Comparison of ENCODE assay signal across 8 cellular contexts in the genomic region with DNA sequence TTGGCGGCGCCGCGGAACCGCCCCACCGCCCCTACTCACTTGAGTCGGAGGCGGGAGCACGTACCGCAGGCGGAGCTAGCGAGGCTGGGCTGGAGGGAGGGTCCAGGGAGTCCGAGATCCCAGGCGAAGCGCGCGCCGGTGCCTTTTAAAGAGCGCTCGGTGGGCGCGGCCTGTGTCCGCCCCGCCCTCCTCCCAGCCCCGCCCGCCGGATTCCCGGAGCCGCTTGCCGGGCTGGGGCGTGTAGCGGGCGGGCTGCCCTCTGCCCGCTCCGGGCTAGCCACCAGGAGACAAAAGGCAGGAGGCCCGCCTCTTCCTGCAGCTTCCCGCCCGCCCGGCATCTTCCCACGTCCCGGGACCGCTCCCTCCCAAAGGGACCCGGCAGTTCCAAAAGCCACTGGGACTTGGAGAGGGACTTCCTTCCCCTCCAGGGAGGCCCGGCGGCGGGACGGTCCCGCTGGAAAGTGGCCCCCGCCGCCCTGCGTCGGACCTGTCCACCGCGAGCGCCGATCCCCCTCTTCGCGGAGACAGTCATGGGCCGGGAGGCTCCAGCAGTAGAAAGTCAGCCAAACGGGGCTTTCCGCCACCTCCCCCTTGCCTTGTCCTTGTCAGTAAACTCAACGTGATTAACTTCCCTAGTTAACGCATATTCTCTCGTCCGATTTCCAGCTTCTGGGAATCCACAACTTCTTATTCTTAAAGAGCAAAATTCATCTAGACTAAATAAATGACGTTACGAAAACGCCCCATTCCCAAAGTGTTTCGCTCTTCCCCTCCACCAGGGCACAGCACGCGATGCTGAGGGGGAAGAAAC. TPM values are rescaled to one million over a fixed set of nuclear protein-coding genes. Genes with fewer than 3 reads are reported as not detected.
DNase-seq lines count a peak whose midpoint lies in the region; ATAC-seq and TF ChIP-seq lines count a peak whose summit lies in the region.

A gene (minus strand): TSS at position 121 of the 811 bp plus-strand sequence. CDS start 12,759 bp downstream, outside the sequence.

- no peak for TF ChIP-seq CTCF in colonic mucosa (IDR thresholded peaks at IDR 0.05)

- no peaks in the 10 kb centered on the region for H3K9me3 ChIP-seq in colonic mucosa

- H3K36me3 ChIP-seq in colonic mucosa: no peaks in the 10 kb centered on the region

- H3K27me3 ChIP-seq in colonic mucosa: peaks cover 8% of the 10 kb centered on the region

- intact Hi-C loops in colonic mucosa (cut with DNase I): no loop called here

- H3K4me1 ChIP-seq in colonic mucosa: peaks cover 6% of the 10 kb centered on the region

- ATAC-seq in GM18907 (IDR thresholded peaks at IDR 0.05; ENCODE audit: unreplicated experiment): peak; percentile 90
- ATAC-seq in HG03135 (IDR thresholded peaks at IDR 0.05; ENCODE audit: unreplicated experiment): peak; percentile 89

- peak within 1 kb of the TSS; percentile 66 for H3K4me3 ChIP-seq in colonic mucosa

- peak within 1 kb of the TSS; percentile 48 for H3K27ac ChIP-seq in colonic mucosa

- DNase-seq in AG08395 (ENCODE audit: low spot score) (peak; percentile 94), NCI-H345 (lab: John Stamatoyannopoulos, UW) (peak; percentile 93), colonic mucosa (peak; percentile 90), kidney tubule cell (ENCODE audit: low spot score) (peak; percentile 94)
- DNase-seq in activated CD4-positive, alpha-beta T cell treated with anti-CD3 and anti-CD28 coated beads for 1 hour: peak; percentile 23
- DNase-seq in stimulated activated CD4-positive, alpha-beta T cell treated with anti-CD3 and anti-CD28 coated beads, Interleukin-1b, Interleukin-23, amount 100 ng/mL, for 24 hours (ENCODE audit: low read depth in 4 of 4, low spot score in 1 of 4): peak; percentile 19 to 68 (median 43)

- peak within 1 kb of the TSS; percentile 29 to 69 for H3K9ac ChIP-seq in colonic mucosa (ENCODE audit: low read depth in 2 of 2, low read length in 2 of 2)

RNA-seq across cellular contexts. Expression of the gene that starts here (rescaled TPM):
- total RNA-seq in colonic mucosa: 1 to 10 TPM; 5.8 to 7.4 TPM

Comparison
In these comparisons a context has a peak if more than half of its experiments do, and no peak if none do; other contexts are left out.
1. Peak in every context shown above with its lines: DNase-seq, ATAC-seq, H3K4me3 ChIP-seq and H3K27ac ChIP-seq.
2. DNase-seq: peak in every context shown above with its lines; median percentile 94 in AG08395; 94 in kidney tubule cell; 93 in NCI-H345; 90 in colonic mucosa; 43 in stimulated activated CD4-positive, alpha-beta T cell treated with anti-CD3 and anti-CD28 coated beads, Interleukin-1b, Interleukin-23, amount 100 ng/mL, for 24 hours; 23 in activated CD4-positive, alpha-beta T cell treated with anti-CD3 and anti-CD28 coated beads for 1 hour.